1 cellular context compared by ENCODE assay signal in the genomic region with DNA sequence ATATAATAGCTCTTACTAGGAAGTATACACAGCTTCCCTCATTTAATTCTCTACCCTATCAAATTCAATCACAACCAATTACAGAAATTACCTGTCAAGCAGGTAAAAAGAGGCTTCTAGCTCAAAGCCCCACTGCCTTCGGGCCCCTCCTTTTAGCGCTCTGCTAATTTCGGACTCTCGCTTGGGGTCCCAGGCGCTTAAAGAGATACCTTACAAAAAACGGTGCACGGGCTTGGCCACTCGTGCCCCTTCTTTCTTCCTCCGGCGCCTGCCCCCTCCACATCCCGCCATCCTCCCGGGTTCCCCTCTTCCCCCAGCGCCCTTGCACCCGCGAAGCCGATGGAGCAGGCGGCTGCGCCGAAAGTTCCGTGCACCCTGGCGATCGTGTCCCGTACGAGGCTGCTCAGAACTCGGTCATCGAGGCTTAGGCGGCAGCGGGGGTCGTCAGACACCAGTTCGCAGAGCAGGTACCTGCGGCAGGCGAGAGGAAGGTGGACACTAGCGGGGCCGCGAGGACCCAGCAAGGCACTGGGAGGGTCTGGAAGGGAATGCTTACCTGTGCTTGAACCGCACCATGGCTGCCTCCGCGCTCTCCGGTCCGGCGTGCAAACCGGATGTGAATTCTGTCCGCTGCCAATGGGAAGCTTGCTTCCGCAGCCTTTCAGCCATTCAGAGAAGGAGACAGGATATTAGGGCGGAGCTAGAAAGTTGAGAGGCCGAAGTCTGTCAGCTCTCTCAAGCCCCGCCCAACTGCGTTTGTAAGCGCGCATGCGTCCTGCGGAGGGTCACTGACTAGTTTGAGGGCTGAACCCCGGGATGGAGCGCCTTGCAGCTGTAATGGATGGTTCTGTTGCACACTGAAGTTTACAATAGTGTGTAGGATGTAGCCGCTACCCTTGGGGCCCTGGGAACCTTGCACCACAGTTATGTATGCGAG.
A peak's percentile ranks its signal among the peaks of the same experiment; 100 is the strongest.
TF ChIP-seq lines count a peak whose summit lies in the region.

A gene with protein sequence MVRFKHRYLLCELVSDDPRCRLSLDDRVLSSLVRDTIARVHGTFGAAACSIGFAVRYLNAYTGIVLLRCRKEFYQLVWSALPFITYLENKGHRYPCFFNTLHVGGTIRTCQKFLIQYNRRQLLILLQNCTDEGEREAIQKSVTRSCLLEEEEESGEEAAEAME (minus strand): TSS at position 616 of the 937 bp plus-strand sequence. CDS start 40 bp downstream, at position 576.

TF ChIP-seq in HepG2, 621 proteins besides CTCF, POLR2A, EP300 and RAD21 (continued from another document and continues in another):
- TF ChIP-seq KAT7 (CRISPR knock-in tag; IDR thresholded peaks at IDR 0.05; ENCODE audit: borderline replicate concordance) (no peak), CHCHD3 (CRISPR knock-in tag; IDR thresholded peaks at IDR 0.05) (no peak), ZNF850 (CRISPR knock-in tag; conservative IDR thresholded peaks at IDR 0.05) (no peak), ZNF12 (CRISPR knock-in tag; IDR thresholded peaks at IDR 0.05) (0 out of 2 replicates have a peak, but pooled peaks have one; percentile 4), TBL1XR1 (IDR thresholded peaks at IDR 0.05; ENCODE audit: borderline replicate concordance, low read length, partially characterized antibody) (no peak), MLLT10 (CRISPR knock-in tag; IDR thresholded peaks at IDR 0.05) (no peak), ZFP1 (CRISPR knock-in tag; IDR thresholded peaks at IDR 0.05) (no peak), CEBPB (IDR thresholded peaks at IDR 0.05; ENCODE audit: borderline replicate concordance, low read depth, low read length) (no peak), HCFC1 (IDR thresholded peaks at IDR 0.05; ENCODE audit: low read depth, low read length) (no peak), ZNF724P (CRISPR knock-in tag; IDR thresholded peaks at IDR 0.05; ENCODE audit: borderline replicate concordance) (no peak; the same call in 1 of the 2 replicates), ZNF383 (CRISPR knock-in tag; IDR thresholded peaks at IDR 0.05; ENCODE audit: borderline replicate concordance) (no peak), ELF4 (CRISPR knock-in tag; IDR thresholded peaks at IDR 0.05; ENCODE audit: borderline replicate concordance) (0 out of 2 replicates have a peak, but pooled peaks have one; percentile 81), ZNF234 (CRISPR knock-in tag; conservative IDR thresholded peaks at IDR 0.05) (no peak), MEIS1 (CRISPR knock-in tag; IDR thresholded peaks at IDR 0.05; ENCODE audit: borderline replicate concordance) (no peak), DMAP1 (CRISPR knock-in tag; IDR thresholded peaks at IDR 0.05) (peak; percentile 69), CENPX (CRISPR knock-in tag; IDR thresholded peaks at IDR 0.05) (no peak), GLI4 (CRISPR knock-in tag; IDR thresholded peaks at IDR 0.05; ENCODE audit: borderline replicate concordance) (no peak), MAFF (IDR thresholded peaks at IDR 0.05; ENCODE audit: low read depth, low read length) (no peak), TCF12 (IDR thresholded peaks at IDR 0.05) (no peak), TCF12 (CRISPR knock-in tag; IDR thresholded peaks at IDR 0.05) (no peak), SOX6 (IDR thresholded peaks at IDR 0.05) (no peak), SOX6 (CRISPR knock-in tag; IDR thresholded peaks at IDR 0.05) (peak; percentile 29; the same call in 1 of the 2 replicates), RFX5 (IDR thresholded peaks at IDR 0.05; ENCODE audit: low read depth, low read length) (no peak), HDAC6 (IDR thresholded peaks at IDR 0.05; ENCODE audit: low read depth, low read length) (no peak), ZNF343 (CRISPR knock-in tag; IDR thresholded peaks at IDR 0.05) (0 out of 2 replicates have a peak, but pooled peaks have one; percentile 30), ZSCAN12 (CRISPR knock-in tag; IDR thresholded peaks at IDR 0.05) (no peak), ZBTB1 (CRISPR knock-in tag; IDR thresholded peaks at IDR 0.05; ENCODE audit: borderline replicate concordance) (no peak), KDM5A (IDR thresholded peaks at IDR 0.05; ENCODE audit: borderline replicate concordance, low read length) (peak; percentile 74), MATR3 (CRISPR knock-in tag; IDR thresholded peaks at IDR 0.05) (no peak), ZC3H4 (CRISPR knock-in tag; IDR thresholded peaks at IDR 0.05; ENCODE audit: borderline replicate concordance) (peak; percentile 50; the same call in 1 of the 2 replicates), SRF (IDR thresholded peaks at IDR 0.05; ENCODE audit: low read depth, low read length) (0 out of 2 replicates have a peak, but pooled peaks have one; percentile 43), ZKSCAN5 (CRISPR knock-in tag; IDR thresholded peaks at IDR 0.05) (no peak), HMG20B (CRISPR knock-in tag; conservative IDR thresholded peaks at IDR 0.05) (no peak), MIXL1 (CRISPR knock-in tag; IDR thresholded peaks at IDR 0.05) (0 out of 2 replicates have a peak, but pooled peaks have one; percentile 63), POGZ (CRISPR knock-in tag; IDR thresholded peaks at IDR 0.05) (peak; percentile 41; the same call in 1 of the 2 replicates), ZSCAN30 (CRISPR knock-in tag; IDR thresholded peaks at IDR 0.05) (no peak), TAF15 (IDR thresholded peaks at IDR 0.05; ENCODE audit: low read depth, low read length, poor library complexity, severe bottlenecking) (no peak)
- TF ChIP-seq, protein P1, sequence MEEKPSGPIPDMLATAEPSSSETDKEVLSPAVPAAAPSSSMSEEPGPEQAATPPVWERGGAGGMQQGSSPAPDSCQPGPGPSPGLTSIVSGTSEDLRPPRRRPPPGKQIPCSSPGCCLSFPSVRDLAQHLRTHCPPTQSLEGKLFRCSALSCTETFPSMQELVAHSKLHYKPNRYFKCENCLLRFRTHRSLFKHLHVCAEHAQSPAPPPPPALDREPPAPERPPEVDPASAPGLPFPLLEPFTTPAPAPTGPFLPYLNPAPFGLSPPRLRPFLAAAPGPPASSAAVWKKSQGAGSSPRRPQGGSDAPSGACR (CRISPR knock-in tag; IDR thresholded peaks at IDR 0.05): 0 out of 2 replicates have a peak, but pooled peaks have one; percentile 52
- TF ChIP-seq, protein P2, sequence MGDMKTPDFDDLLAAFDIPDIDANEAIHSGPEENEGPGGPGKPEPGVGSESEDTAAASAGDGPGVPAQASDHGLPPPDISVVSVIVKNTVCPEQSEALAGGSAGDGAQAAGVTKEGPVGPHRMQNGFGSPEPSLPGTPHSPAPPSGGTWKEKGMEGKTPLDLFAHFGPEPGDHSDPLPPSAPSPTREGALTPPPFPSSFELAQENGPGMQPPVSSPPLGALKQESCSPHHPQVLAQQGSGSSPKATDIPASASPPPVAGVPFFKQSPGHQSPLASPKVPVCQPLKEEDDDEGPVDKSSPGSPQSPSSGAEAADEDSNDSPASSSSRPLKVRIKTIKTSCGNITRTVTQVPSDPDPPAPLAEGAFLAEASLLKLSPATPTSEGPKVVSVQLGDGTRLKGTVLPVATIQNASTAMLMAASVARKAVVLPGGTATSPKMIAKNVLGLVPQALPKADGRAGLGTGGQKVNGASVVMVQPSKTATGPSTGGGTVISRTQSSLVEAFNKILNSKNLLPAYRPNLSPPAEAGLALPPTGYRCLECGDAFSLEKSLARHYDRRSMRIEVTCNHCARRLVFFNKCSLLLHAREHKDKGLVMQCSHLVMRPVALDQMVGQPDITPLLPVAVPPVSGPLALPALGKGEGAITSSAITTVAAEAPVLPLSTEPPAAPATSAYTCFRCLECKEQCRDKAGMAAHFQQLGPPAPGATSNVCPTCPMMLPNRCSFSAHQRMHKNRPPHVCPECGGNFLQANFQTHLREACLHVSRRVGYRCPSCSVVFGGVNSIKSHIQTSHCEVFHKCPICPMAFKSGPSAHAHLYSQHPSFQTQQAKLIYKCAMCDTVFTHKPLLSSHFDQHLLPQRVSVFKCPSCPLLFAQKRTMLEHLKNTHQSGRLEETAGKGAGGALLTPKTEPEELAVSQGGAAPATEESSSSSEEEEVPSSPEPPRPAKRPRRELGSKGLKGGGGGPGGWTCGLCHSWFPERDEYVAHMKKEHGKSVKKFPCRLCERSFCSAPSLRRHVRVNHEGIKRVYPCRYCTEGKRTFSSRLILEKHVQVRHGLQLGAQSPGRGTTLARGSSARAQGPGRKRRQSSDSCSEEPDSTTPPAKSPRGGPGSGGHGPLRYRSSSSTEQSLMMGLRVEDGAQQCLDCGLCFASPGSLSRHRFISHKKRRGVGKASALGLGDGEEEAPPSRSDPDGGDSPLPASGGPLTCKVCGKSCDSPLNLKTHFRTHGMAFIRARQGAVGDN (CRISPR knock-in tag; IDR thresholded peaks at IDR 0.05): peak; percentile 90
- TF ChIP-seq, protein P3, sequence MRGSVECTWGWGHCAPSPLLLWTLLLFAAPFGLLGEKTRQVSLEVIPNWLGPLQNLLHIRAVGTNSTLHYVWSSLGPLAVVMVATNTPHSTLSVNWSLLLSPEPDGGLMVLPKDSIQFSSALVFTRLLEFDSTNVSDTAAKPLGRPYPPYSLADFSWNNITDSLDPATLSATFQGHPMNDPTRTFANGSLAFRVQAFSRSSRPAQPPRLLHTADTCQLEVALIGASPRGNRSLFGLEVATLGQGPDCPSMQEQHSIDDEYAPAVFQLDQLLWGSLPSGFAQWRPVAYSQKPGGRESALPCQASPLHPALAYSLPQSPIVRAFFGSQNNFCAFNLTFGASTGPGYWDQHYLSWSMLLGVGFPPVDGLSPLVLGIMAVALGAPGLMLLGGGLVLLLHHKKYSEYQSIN (CRISPR knock-in tag; IDR thresholded peaks at IDR 0.05; ENCODE audit: borderline replicate concordance): no peak
- TF ChIP-seq, protein P4, sequence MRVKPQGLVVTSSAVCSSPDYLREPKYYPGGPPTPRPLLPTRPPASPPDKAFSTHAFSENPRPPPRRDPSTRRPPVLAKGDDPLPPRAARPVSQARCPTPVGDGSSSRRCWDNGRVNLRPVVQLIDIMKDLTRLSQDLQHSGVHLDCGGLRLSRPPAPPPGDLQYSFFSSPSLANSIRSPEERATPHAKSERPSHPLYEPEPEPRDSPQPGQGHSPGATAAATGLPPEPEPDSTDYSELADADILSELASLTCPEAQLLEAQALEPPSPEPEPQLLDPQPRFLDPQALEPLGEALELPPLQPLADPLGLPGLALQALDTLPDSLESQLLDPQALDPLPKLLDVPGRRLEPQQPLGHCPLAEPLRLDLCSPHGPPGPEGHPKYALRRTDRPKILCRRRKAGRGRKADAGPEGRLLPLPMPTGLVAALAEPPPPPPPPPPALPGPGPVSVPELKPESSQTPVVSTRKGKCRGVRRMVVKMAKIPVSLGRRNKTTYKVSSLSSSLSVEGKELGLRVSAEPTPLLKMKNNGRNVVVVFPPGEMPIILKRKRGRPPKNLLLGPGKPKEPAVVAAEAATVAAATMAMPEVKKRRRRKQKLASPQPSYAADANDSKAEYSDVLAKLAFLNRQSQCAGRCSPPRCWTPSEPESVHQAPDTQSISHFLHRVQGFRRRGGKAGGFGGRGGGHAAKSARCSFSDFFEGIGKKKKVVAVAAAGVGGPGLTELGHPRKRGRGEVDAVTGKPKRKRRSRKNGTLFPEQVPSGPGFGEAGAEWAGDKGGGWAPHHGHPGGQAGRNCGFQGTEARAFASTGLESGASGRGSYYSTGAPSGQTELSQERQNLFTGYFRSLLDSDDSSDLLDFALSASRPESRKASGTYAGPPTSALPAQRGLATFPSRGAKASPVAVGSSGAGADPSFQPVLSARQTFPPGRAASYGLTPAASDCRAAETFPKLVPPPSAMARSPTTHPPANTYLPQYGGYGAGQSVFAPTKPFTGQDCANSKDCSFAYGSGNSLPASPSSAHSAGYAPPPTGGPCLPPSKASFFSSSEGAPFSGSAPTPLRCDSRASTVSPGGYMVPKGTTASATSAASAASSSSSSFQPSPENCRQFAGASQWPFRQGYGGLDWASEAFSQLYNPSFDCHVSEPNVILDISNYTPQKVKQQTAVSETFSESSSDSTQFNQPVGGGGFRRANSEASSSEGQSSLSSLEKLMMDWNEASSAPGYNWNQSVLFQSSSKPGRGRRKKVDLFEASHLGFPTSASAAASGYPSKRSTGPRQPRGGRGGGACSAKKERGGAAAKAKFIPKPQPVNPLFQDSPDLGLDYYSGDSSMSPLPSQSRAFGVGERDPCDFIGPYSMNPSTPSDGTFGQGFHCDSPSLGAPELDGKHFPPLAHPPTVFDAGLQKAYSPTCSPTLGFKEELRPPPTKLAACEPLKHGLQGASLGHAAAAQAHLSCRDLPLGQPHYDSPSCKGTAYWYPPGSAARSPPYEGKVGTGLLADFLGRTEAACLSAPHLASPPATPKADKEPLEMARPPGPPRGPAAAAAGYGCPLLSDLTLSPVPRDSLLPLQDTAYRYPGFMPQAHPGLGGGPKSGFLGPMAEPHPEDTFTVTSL (CRISPR knock-in tag; IDR thresholded peaks at IDR 0.05; ENCODE audit: borderline replicate concordance): no peak
- TF ChIP-seq, protein P5, sequence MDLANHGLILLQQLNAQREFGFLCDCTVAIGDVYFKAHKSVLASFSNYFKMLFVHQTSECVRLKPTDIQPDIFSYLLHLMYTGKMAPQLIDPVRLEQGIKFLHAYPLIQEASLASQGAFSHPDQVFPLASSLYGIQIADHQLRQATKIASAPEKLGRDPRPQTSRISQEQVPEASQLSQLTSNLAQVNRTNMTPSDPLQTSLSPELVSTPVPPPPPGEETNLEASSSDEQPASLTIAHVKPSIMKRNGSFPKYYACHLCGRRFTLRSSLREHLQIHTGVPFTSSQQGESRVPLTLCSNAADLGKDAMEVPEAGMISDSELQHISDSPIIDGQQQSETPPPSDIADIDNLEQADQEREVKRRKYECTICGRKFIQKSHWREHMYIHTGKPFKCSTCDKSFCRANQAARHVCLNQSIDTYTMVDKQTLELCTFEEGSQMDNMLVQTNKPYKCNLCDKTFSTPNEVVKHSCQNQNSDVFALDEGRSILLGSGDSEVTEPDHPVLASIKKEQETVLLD (CRISPR knock-in tag; IDR thresholded peaks at IDR 0.05; ENCODE audit: low read depth): no peak
- TF ChIP-seq, protein P6, sequence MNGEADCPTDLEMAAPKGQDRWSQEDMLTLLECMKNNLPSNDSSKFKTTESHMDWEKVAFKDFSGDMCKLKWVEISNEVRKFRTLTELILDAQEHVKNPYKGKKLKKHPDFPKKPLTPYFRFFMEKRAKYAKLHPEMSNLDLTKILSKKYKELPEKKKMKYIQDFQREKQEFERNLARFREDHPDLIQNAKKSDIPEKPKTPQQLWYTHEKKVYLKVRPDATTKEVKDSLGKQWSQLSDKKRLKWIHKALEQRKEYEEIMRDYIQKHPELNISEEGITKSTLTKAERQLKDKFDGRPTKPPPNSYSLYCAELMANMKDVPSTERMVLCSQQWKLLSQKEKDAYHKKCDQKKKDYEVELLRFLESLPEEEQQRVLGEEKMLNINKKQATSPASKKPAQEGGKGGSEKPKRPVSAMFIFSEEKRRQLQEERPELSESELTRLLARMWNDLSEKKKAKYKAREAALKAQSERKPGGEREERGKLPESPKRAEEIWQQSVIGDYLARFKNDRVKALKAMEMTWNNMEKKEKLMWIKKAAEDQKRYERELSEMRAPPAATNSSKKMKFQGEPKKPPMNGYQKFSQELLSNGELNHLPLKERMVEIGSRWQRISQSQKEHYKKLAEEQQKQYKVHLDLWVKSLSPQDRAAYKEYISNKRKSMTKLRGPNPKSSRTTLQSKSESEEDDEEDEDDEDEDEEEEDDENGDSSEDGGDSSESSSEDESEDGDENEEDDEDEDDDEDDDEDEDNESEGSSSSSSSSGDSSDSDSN (CRISPR knock-in tag; IDR thresholded peaks at IDR 0.05): peak; percentile 75
- TF ChIP-seq, protein P7, sequence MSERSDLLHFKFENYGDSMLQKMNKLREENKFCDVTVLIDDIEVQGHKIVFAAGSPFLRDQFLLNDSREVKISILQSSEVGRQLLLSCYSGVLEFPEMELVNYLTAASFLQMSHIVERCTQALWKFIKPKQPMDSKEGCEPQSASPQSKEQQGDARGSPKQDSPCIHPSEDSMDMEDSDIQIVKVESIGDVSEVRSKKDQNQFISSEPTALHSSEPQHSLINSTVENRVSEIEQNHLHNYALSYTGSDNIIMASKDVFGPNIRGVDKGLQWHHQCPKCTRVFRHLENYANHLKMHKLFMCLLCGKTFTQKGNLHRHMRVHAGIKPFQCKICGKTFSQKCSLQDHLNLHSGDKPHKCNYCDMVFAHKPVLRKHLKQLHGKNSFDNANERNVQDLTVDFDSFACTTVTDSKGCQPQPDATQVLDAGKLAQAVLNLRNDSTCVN (CRISPR knock-in tag; IDR thresholded peaks at IDR 0.05; ENCODE audit: borderline replicate concordance): 0 out of 2 replicates have a peak, but pooled peaks have one; percentile 16
